In the genomic region with DNA sequence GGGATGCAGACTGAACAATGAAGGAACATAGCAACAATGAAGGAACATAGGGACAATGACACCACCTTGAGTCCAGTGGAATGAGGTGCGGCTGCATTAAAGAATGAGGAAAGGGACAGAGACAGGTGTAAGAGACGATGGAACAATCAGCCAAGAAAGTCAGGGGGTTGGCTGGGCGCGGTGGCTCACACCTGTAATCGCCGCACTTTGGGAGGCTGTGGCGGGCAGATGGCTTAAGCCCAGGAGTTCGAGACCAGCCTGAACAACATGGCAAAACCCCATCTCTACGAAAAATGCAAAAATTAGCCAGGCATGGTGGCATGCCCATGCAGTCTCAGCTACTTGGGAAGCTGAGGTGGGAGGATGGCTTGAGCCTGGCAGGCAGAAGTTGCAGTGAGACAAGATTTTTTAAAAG, we compare ENCODE assay signal across 13 cellular contexts. TPM values are rescaled to one million over a fixed set of nuclear protein-coding genes. Genes with fewer than 3 reads are reported as not detected.
DNase-seq lines count a peak whose midpoint lies in the region; ATAC-seq and TF ChIP-seq lines count a peak whose summit lies in the region.
"Had no signal": no experiment of that assay in that cellular context is flagged by ENCODE, and none has a peak within 500 bp of the region (broad histone marks: within the 10 kb centered on the region; RNA-seq: fewer than 3 reads in every experiment).

No MANE protein-coding gene starts in this region.

- H3K27me3 ChIP-seq in thoracic aorta (replicated peaks; ENCODE audit: insufficient read depth) = no peaks in the 10 kb centered on the region

- CTCF ChIA-PET in activated CD4-positive, alpha-beta T cell treated with anti-CD3 and anti-CD28 coated beads for 36 hours (lab: Charles Lee) = interaction anchor here (1.4 to 6.0 kb wide), 3 partner anchors 13 to 140 kb away, joined by 6 to 55 read pairs (median 21); a partner anchor contains a TSS

- peaks cover 17% of the 10 kb centered on the region for H3K4me1 Mint-ChIP-seq in activated CD4-positive, alpha-beta T cell treated with anti-CD3 and anti-CD28 coated beads for 36 hours
- peaks cover 37% of the 10 kb centered on the region for H3K4me1 Mint-ChIP-seq in T-helper 1 cell treated with Interleukin-12 subunit alpha and Interleukin-12 subunit beta and Interleukin-4 antibody, amounts not matched to agents 30 μg/mL and 1 μg/mL, for 36 hours (ENCODE audit: low read depth)
- H3K4me1 Mint-ChIP-seq in activated T-cell treated with anti-CD3 and anti-CD28 coated beads, Interleukin-2, amount 50 U/mL, for 4 hours (ENCODE audit: low read depth) = peaks cover 3% of the 10 kb centered on the region

- H3K4me3 Mint-ChIP-seq in activated CD4-positive, alpha-beta T cell treated with anti-CD3 and anti-CD28 coated beads for 36 hours = peak overlapping the region; percentile 75
- H3K4me3 Mint-ChIP-seq in T-helper 1 cell treated with Interleukin-12 subunit alpha and Interleukin-12 subunit beta and Interleukin-4 antibody, amounts not matched to agents 30 μg/mL and 1 μg/mL, for 36 hours = no peak overlapping the region
- H3K4me3 Mint-ChIP-seq in activated T-cell treated with anti-CD3 and anti-CD28 coated beads, Interleukin-2, amount 50 U/mL, for 4 hours = no peak overlapping the region

- DNase-seq in activated CD4-positive, alpha-beta T cell treated with anti-CD3 and anti-CD28 coated beads for 36 hours = peak; percentile 26
- DNase-seq in activated CD4-positive, alpha-beta T cell treated with anti-CD3 and anti-CD28 coated beads for 4 hours = no peak
- DNase-seq in thoracic aorta (ENCODE audit: low spot score) (no peak), pons (ENCODE audit: low spot score) (no peak)
- no peak for DNase-seq in activated T-cell treated with anti-CD3 and anti-CD28 coated beads, Interleukin-2, amount 50 U/mL, for 4 hours
- DNase-seq: activated CD4-positive, alpha-beta T cell treated with anti-CD3 and anti-CD28 coated beads for 1 hour; amniotic stem cell; NCI-H1436 treated with DMSO at 0.1 percent for 48 hours had no signal

- H3K36me3 ChIP-seq in thoracic aorta = no peaks in the 10 kb centered on the region
- H3K36me3 ChIP-seq: neutrophil had no signal

- H3K4me3 ChIP-seq in thoracic aorta = no peak overlapping the region

- no peak for ATAC-seq in activated CD4-positive, alpha-beta T cell treated with anti-CD3 and anti-CD28 coated beads for 36 hours
- ATAC-seq in esophagus mucosa (peak; percentile 12), thoracic aorta (ENCODE audit: insufficient number of reproducible peaks, low FRiP score, low read depth) (no peak), GM18909 (IDR thresholded peaks at IDR 0.05; ENCODE audit: poor library complexity, unreplicated experiment) (no peak)
- no peak for ATAC-seq in activated T-cell treated with anti-CD3 and anti-CD28 coated beads, Interleukin-2, amount 50 U/mL, for 4 hours

- peaks cover 2% of the 10 kb centered on the region for H3K27me3 Mint-ChIP-seq in activated CD4-positive, alpha-beta T cell treated with anti-CD3 and anti-CD28 coated beads for 36 hours
- H3K27me3 Mint-ChIP-seq in T-helper 1 cell treated with Interleukin-12 subunit alpha and Interleukin-12 subunit beta and Interleukin-4 antibody, amounts not matched to agents 30 μg/mL and 1 μg/mL, for 36 hours (ENCODE audit: low read depth) = no peaks in the 10 kb centered on the region
- no peaks in the 10 kb centered on the region for H3K27me3 Mint-ChIP-seq in activated T-cell treated with anti-CD3 and anti-CD28 coated beads, Interleukin-2, amount 50 U/mL, for 4 hours (ENCODE audit: low read depth)

- H3K27ac Mint-ChIP-seq in activated CD4-positive, alpha-beta T cell treated with anti-CD3 and anti-CD28 coated beads for 36 hours = no peak overlapping the region
- peak overlapping the region; percentile 91 for H3K27ac Mint-ChIP-seq in T-helper 1 cell treated with Interleukin-12 subunit alpha and Interleukin-12 subunit beta and Interleukin-4 antibody, amounts not matched to agents 30 μg/mL and 1 μg/mL, for 36 hours

- peak overlapping the region; percentile 79 to 85 for H3K27ac ChIP-seq in thoracic aorta
- H3K27ac ChIP-seq: epithelial cell of prostate, neutrophil had no signal

- peaks cover 10 to 21% of the 10 kb centered on the region in 2 donors for H3K4me1 ChIP-seq in thoracic aorta (ENCODE audit: control insufficient read depth in 1 of 2, low read depth in 2 of 2)

- intact Hi-C loops in activated CD4-positive, alpha-beta T cell treated with anti-CD3 and anti-CD28 coated beads for 36 hours (cut with DNase I, micrococcal nuclease) = loop anchor here in 1 of 2 experiments (1.0 to 2.0 kb wide), 2 partner anchors 31 to 61 kb away; no protein-coding TSS in a partner anchor

- H3K9me3 Mint-ChIP-seq in activated CD4-positive, alpha-beta T cell treated with anti-CD3 and anti-CD28 coated beads for 36 hours (ENCODE audit: low read depth) = no peaks in the 10 kb centered on the region
- H3K9me3 Mint-ChIP-seq in T-helper 1 cell treated with Interleukin-12 subunit alpha and Interleukin-12 subunit beta and Interleukin-4 antibody, amounts not matched to agents 30 μg/mL and 1 μg/mL, for 36 hours = no peaks in the 10 kb centered on the region
- no peaks in the 10 kb centered on the region for H3K9me3 Mint-ChIP-seq in activated T-cell treated with anti-CD3 and anti-CD28 coated beads, Interleukin-2, amount 50 U/mL, for 4 hours

- H3K9me3 ChIP-seq in thoracic aorta = no peaks in the 10 kb centered on the region
- H3K9me3 ChIP-seq: neutrophil had no signal

- no peaks in the 10 kb centered on the region for H3K36me3 Mint-ChIP-seq in activated CD4-positive, alpha-beta T cell treated with anti-CD3 and anti-CD28 coated beads for 36 hours (ENCODE audit: low read depth)
- H3K36me3 Mint-ChIP-seq in T-helper 1 cell treated with Interleukin-12 subunit alpha and Interleukin-12 subunit beta and Interleukin-4 antibody, amounts not matched to agents 30 μg/mL and 1 μg/mL, for 36 hours (ENCODE audit: low read depth) = no peaks in the 10 kb centered on the region
- no peaks in the 10 kb centered on the region for H3K36me3 Mint-ChIP-seq in activated T-cell treated with anti-CD3 and anti-CD28 coated beads, Interleukin-2, amount 50 U/mL, for 4 hours (ENCODE audit: insufficient read depth)

- POLR2A ChIA-PET in activated CD4-positive, alpha-beta T cell treated with anti-CD3 and anti-CD28 coated beads for 36 hours (lab: Charles Lee) = interaction anchor here (0.7 kb wide), 1 partner anchor 260 kb away, joined by 7 read pairs; no protein-coding TSS in a partner anchor

- TF ChIP-seq CTCF in thoracic aorta (IDR thresholded peaks at IDR 0.05) = no peak

RNA-seq across cellular contexts. Expression of a gene that starts 13.6 kb away (rescaled TPM):
- total RNA-seq in activated CD4-positive, alpha-beta T cell treated with anti-CD3 and anti-CD28 coated beads for 36 hours = 10 to 100 TPM; 84.6 to 90.2 TPM
- total RNA-seq in esophagus mucosa (40.4 TPM), thoracic aorta (10 to 100 TPM; 28.3 to 79.7 TPM)
- total RNA-seq in activated T-cell treated with anti-CD3 and anti-CD28 coated beads, Interleukin-2, amount 50 U/mL, for 4 hours = 100 to 1,000 TPM; 128 to 132 (median 129) TPM

RNA-seq across cellular contexts. Expression of a gene that starts 26.9 kb away (rescaled TPM):
- 10 to 100 TPM; 13.5 to 15.7 TPM for total RNA-seq in activated CD4-positive, alpha-beta T cell treated with anti-CD3 and anti-CD28 coated beads for 36 hours
- total RNA-seq in esophagus mucosa = 6.0 TPM
- total RNA-seq in thoracic aorta = 1 to 10 TPM; 7.4 to 9.5 TPM
- total RNA-seq in activated T-cell treated with anti-CD3 and anti-CD28 coated beads, Interleukin-2, amount 50 U/mL, for 4 hours = 10 to 100 TPM in 1 of 3 donors, 1 to 10 TPM in 2; 6.2 to 10.7 (median 6.6) TPM

RNA-seq across cellular contexts. Expression of a gene that starts 54.3 kb away (rescaled TPM):
- total RNA-seq in activated CD4-positive, alpha-beta T cell treated with anti-CD3 and anti-CD28 coated beads for 36 hours = 1 to 10 TPM; 1.6 to 1.9 TPM
- total RNA-seq in esophagus mucosa (1.1 TPM), thoracic aorta (1 to 10 TPM in 1 of 2 donors, under 1 TPM in 1; 0.63 to 1.1 TPM)
- under 1 TPM in 2 of 3 donors, not detected in 1; 0.10 to 0.30 TPM for total RNA-seq in activated T-cell treated with anti-CD3 and anti-CD28 coated beads, Interleukin-2, amount 50 U/mL, for 4 hours
